In the genomic region with DNA sequence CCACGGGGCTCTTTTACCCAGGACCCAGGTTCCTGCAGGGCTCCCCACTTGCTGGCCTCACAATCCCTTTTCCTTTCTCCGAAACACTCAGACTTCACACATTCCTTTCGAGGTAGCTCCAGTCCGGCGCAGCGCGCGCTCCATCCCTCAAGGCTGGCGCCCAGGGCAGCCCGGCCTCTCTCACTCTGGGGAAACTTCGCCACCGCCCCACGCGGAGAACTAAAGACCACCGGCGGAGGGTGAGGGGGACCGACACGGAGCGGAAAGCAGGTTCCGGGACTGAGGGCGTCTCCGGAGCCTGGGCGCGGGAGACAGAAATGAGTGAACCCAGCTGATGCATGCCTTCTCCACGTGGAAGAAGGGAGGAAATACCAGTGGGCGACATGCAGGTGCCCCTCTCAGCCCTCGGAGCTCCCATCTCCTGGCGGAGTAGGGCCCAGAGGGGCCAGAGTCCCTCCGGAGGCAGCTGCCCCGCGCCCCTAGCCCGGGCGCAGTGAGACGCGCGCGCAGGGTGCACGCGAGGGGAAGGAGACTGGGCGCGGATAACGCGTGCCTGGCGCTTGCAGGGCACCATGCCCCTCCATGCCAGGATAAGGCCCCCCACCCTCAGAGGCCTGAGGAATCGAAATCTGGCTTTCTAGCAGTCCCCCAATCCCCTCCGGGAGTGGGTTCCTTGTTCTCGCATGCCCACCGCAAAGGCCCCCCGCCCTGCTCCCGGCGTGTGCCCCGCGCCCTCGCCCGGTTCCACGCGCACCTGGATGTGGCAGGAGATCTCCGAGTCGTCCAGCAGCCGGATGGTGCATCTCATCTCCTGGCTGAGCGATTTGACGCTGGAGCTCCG, we compare ENCODE assay signal across 9 cellular contexts. TPM values are rescaled to one million over a fixed set of nuclear protein-coding genes. Genes with fewer than 3 reads are reported as not detected.
DNase-seq lines count a peak whose midpoint lies in the region; ATAC-seq and TF ChIP-seq lines count a peak whose summit lies in the region.
"Had no signal": no experiment of that assay in that cellular context is flagged by ENCODE, and none has a peak within 500 bp of the region (broad histone marks: within the 10 kb centered on the region; RNA-seq: fewer than 3 reads in every experiment).

No MANE protein-coding gene starts in this region.

- peak overlapping the region; percentile 59 for H3K4me3 ChIP-seq in brain microvascular endothelial cell (ENCODE audit: low read depth, low read length)

- peaks cover 8% of the 10 kb centered on the region for H3K27me3 ChIP-seq in brain microvascular endothelial cell (replicated peaks)

- H3K27me3 Mint-ChIP-seq in HFFc6 (ENCODE audit: insufficient read depth): peaks cover 3% of the 10 kb centered on the region; the same call in 1 of the 2 replicates
- H3K27me3 Mint-ChIP-seq in stimulated activated naive CD8-positive, alpha-beta T cell treated with anti-CD3 and anti-CD28 coated beads, Interleukin-15, amount 100 ng/mL, for 72 hours: peaks cover 49% of the 10 kb centered on the region

- no peak overlapping the region for H3K27ac ChIP-seq in brain microvascular endothelial cell

- H3K27ac Mint-ChIP-seq in HFFc6: 0 out of 2 replicates have a peak overlapping the region, but pooled peaks have one; percentile 20
- H3K27ac Mint-ChIP-seq in stimulated activated naive CD8-positive, alpha-beta T cell treated with anti-CD3 and anti-CD28 coated beads, Interleukin-15, amount 100 ng/mL, for 72 hours: no peak overlapping the region

- H3K4me1 Mint-ChIP-seq in HFFc6 (ENCODE audit: low read depth): peaks cover 46% of the 10 kb centered on the region
- peaks cover 9% of the 10 kb centered on the region for H3K4me1 Mint-ChIP-seq in stimulated activated naive CD8-positive, alpha-beta T cell treated with anti-CD3 and anti-CD28 coated beads, Interleukin-15, amount 100 ng/mL, for 72 hours

- no peaks in the 10 kb centered on the region for H3K9me3 Mint-ChIP-seq in HFFc6
- no peaks in the 10 kb centered on the region for H3K9me3 Mint-ChIP-seq in stimulated activated naive CD8-positive, alpha-beta T cell treated with anti-CD3 and anti-CD28 coated beads, Interleukin-15, amount 100 ng/mL, for 72 hours

- in situ Hi-C loops in brain microvascular endothelial cell (cut with HindIII; ENCODE audit: low pct_ligation_motif_present, low sequenced_read_pairs): no loop called here
- in situ Hi-C loops in ACHN (cut with HindIII; ENCODE audit: low pct_ligation_motif_present, low pct_unique_long_range_greater_than_20kb, low sequenced_read_pairs): no loop called here

- no peaks in the 10 kb centered on the region for H3K36me3 Mint-ChIP-seq in HFFc6 (ENCODE audit: low read depth)

- no peak for DNase-seq in HFFc6
- DNase-seq in brain microvascular endothelial cell: no peak
- peak; percentile 62 for DNase-seq in left kidney (ENCODE audit: low read depth, low spot score)
- DNase-seq in stimulated activated naive CD8-positive, alpha-beta T cell treated with anti-CD3 and anti-CD28 coated beads, Interleukin-15, amount 100 ng/mL, for 72 hours: no peak
- no peak for DNase-seq in globus pallidus (ENCODE audit: low spot score)
- DNase-seq in SHP77 treated with DMSO at 0.1 percent for 48 hours (lab: John Stamatoyannopoulos, UW): no peak
- no peak for DNase-seq in ACHN
- no peak for DNase-seq in MV-4-11 (lab: John Stamatoyannopoulos, UW)
- DNase-seq: OCI-M1 had no signal

- ATAC-seq in stimulated activated naive CD8-positive, alpha-beta T cell treated with anti-CD3 and anti-CD28 coated beads, Interleukin-15, amount 100 ng/mL, for 72 hours: peak; percentile 19

- H3K36me3 ChIP-seq in brain microvascular endothelial cell (replicated peaks): no peaks in the 10 kb centered on the region

- TF ChIP-seq CTCF in HFFc6 (IDR thresholded peaks at IDR 0.05): no peak
- no peak for TF ChIP-seq CTCF in brain microvascular endothelial cell (IDR thresholded peaks at IDR 0.05; ENCODE audit: low read depth, low read length, missing control alignments)

- peak overlapping the region; percentile 88 for H3K4me3 Mint-ChIP-seq in HFFc6
- peak overlapping the region in 1 of 2 donors; percentile 76 for H3K4me3 Mint-ChIP-seq in stimulated activated naive CD8-positive, alpha-beta T cell treated with anti-CD3 and anti-CD28 coated beads, Interleukin-15, amount 100 ng/mL, for 72 hours

RNA-seq across cellular contexts. Expression of gene FRMD3, which starts 0.7 kb away (rescaled TPM):
- total RNA-seq in HFFc6 (2021; fragmentation: NEBNext Ultra II Directional; extraction: Animal tissue kit (Norgen Biotek cat#: 25700)): 10 to 100 TPM in 4 of 6 experiments, 1 to 10 TPM in 2; 4.0 to 14.9 (median 12.7) TPM
